Comparison of ENCODE assay signal across 25 cellular contexts in genomic region chr11:25037431-25037830, GRCh38.
"Had no signal": no experiment of that assay in that cellular context is flagged by ENCODE, and none has a peak within 500 bp of the region (broad histone marks: within the 10 kb centered on the region; RNA-seq: fewer than 3 reads in every experiment).

No MANE protein-coding gene starts in this region.

- H3K27ac ChIP-seq: stomach, suprapubic skin, testis, thoracic aorta, thyroid gland, tibial artery, tibial nerve, transverse colon, upper lobe of left lung, upper lobe of right lung, uterus, vagina had no signal

- H3K36me3 ChIP-seq: stomach, suprapubic skin, thoracic aorta, thyroid gland, tibial artery, tibial nerve, transverse colon, upper lobe of left lung, upper lobe of right lung, uterus, vagina had no signal

- DNase-seq: stimulated activated CD4-positive, alpha-beta T cell treated with anti-CD3 and anti-CD28 coated beads, Interleukin-2, amount 100 ng/mL, for 48 hours; stimulated activated CD4-positive, alpha-beta T cell treated with anti-CD3 and anti-CD28 coated beads, Interleukin-4, amount 100 ng/mL, for 1 hour; stimulated activated CD4-positive, alpha-beta T cell treated with anti-CD3 and anti-CD28 coated beads, Interleukin-4, amount 100 ng/mL, for 24 hours; stimulated activated CD4-positive, alpha-beta T cell treated with anti-CD3 and anti-CD28 coated beads, Interleukin-4, amount 100 ng/mL, for 4 hours; stimulated activated CD8-positive, alpha-beta memory T cell treated with anti-CD3 and anti-CD28 coated beads, Interleukin-4, amount 100 ng/mL, for 48 hours; stimulated activated naive B cell treated with anti-CD40 and anti-IgM and Interleukin-4, amounts not matched to agents 10 μg/mL and 1 μg/mL and 100 μg/mL, for 72 hours; stimulated activated naive CD4-positive, alpha-beta T cell; stimulated activated naive CD4-positive, alpha-beta T cell treated with Interleukin-2 at 50 U/mL for 16 hours; stimulated activated naive CD8-positive, alpha-beta T cell treated with anti-CD3 and anti-CD28 coated beads, Interleukin-15, amount 100 ng/mL, for 72 hours; stimulated activated naive CD8-positive, alpha-beta T cell treated with anti-CD3 and anti-CD28 coated beads, Interleukin-15, Interleukin-2, amounts not matched to agents 100 U/mL and 50 U/mL, for 24 hours; stomach; substantia nigra; testis; thyroid gland; tibial artery; transverse colon; upper lobe of left lung; upper lobe of right lung; uterus had no signal

- H3K9me3 ChIP-seq: stomach, suprapubic skin, testis, thoracic aorta, thyroid gland, tibial artery, tibial nerve, transverse colon, upper lobe of left lung, upper lobe of right lung, uterus, vagina had no signal

- H3K4me1 ChIP-seq: stomach, suprapubic skin, testis, thyroid gland, tibial artery, tibial nerve, transverse colon, upper lobe of left lung, upper lobe of right lung, uterus, vagina had no signal

- H3K4me3 ChIP-seq: stomach, suprapubic skin, testis, thoracic aorta, thyroid gland, tibial artery, tibial nerve, transverse colon, upper lobe of left lung, upper lobe of right lung, uterus, vagina had no signal

- H3K27me3 ChIP-seq: stomach, suprapubic skin, testis, thyroid gland, tibial artery, tibial nerve, transverse colon, upper lobe of left lung, upper lobe of right lung, uterus, vagina had no signal

- ATAC-seq: stimulated activated effector memory CD8-positive, alpha-beta T cell treated with anti-CD3 and anti-CD28 coated beads, Interleukin-12 subunit alpha, Interleukin-12 subunit beta, amount 100 ng/mL, for 72 hours; stimulated activated memory B cell treated with anti-CD40 and anti-IgM and Interleukin-4, amounts not matched to agents 10 μg/mL and 1 μg/mL and 100 μg/mL, for 72 hours; stimulated activated naive B cell treated with anti-CD40 and anti-IgM and Interleukin-4, amounts not matched to agents 10 μg/mL and 1 μg/mL and 100 μg/mL, for 72 hours; stimulated activated naive CD8-positive, alpha-beta T cell treated with anti-CD3 and anti-CD28 coated beads, Interleukin-15, amount 100 ng/mL, for 72 hours; stimulated activated naive CD8-positive, alpha-beta T cell treated with anti-CD3 and anti-CD28 coated beads, Interleukin-15, Interleukin-2, amounts not matched to agents 100 U/mL and 50 U/mL, for 24 hours; upper lobe of right lung had no signal
